Comparison of ENCODE assay signal across 8 cellular contexts in the genomic region with DNA sequence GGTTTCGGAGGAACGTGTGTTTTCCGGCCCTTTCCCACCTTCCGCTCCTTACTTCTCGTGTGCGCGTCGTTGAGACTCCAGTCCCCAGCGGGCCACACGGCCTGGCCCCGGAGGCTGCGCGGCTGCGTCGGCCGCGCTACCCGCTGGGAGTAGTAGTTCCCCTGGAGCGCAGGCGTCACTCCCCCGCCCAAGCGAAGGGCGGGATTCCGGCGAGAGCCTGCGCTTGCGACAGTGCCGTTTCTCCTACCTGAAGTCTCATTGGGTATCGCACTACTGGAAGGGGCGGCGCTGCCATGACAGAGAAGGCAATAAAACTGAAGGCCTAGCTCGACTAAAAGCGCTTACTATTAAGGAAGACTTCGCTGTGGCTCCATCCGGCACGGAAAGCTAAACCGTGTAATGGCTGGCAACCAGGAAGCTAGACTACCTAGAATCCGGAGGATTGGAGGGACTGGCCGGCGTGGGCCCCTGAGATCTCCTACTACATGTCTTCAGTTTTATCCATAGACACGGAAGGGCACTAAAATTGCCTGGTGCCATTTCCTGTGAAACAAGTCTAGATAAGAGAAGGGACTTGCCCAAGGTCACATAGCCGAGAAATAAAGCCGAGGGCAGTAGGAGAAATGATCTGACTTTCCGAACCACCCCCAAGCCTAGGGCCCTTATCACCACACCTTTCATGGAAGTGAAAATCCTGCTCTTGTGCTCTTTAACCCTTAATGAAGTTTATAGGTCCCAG. TPM values are rescaled to one million over a fixed set of nuclear protein-coding genes. Genes with fewer than 3 reads are reported as not detected.
DNase-seq lines count a peak whose midpoint lies in the region; ATAC-seq lines count a peak whose summit lies in the region.

No MANE protein-coding gene starts in this region.

- peaks cover 41% of the 10 kb centered on the region for H3K4me1 Mint-ChIP-seq in activated CD4-positive, alpha-beta T cell treated with anti-CD3 and anti-CD28 coated beads, Interleukin-2, amount 10 ng/mL, durations not matched to agents 7 days and 5 days

- no peaks in the 10 kb centered on the region for H3K9me3 Mint-ChIP-seq in activated CD4-positive, alpha-beta T cell treated with anti-CD3 and anti-CD28 coated beads, Interleukin-2, amount 10 ng/mL, durations not matched to agents 7 days and 5 days

- H3K36me3 Mint-ChIP-seq in activated CD4-positive, alpha-beta T cell treated with anti-CD3 and anti-CD28 coated beads, Interleukin-2, amount 10 ng/mL, durations not matched to agents 7 days and 5 days (ENCODE audit: low read depth), result peaks cover 18% of the 10 kb centered on the region

- H3K27ac Mint-ChIP-seq in activated CD4-positive, alpha-beta T cell treated with anti-CD3 and anti-CD28 coated beads, Interleukin-2, amount 10 ng/mL, durations not matched to agents 7 days and 5 days, result peak overlapping the region; percentile 98

- no peaks in the 10 kb centered on the region for H3K27me3 Mint-ChIP-seq in activated CD4-positive, alpha-beta T cell treated with anti-CD3 and anti-CD28 coated beads, Interleukin-2, amount 10 ng/mL, durations not matched to agents 7 days and 5 days

- ATAC-seq in GM19351 (IDR thresholded peaks at IDR 0.05; ENCODE audit: unreplicated experiment) (peak; percentile 82), HG03520 (IDR thresholded peaks at IDR 0.05; ENCODE audit: unreplicated experiment) (peak; percentile 79), left colon (peak; percentile 79)

- CTCF ChIA-PET in activated CD4-positive, alpha-beta T cell treated with anti-CD3 and anti-CD28 coated beads, Interleukin-2, amount 10 ng/mL, durations not matched to agents 7 days and 5 days (lab: Charles Lee), result interaction anchor here (0.6 to 1.0 kb wide), 3 partner anchors 37 to 387 kb away, joined by 3 to 4 read pairs (median 3); no protein-coding TSS in a partner anchor

- POLR2A ChIA-PET in activated CD4-positive, alpha-beta T cell treated with anti-CD3 and anti-CD28 coated beads, Interleukin-2, amount 10 ng/mL, durations not matched to agents 7 days and 5 days (lab: Charles Lee), result interaction anchor here (1.1 kb wide), 1 partner anchor 41 kb away, joined by 3 read pairs; no protein-coding TSS in a partner anchor

- intact Hi-C loops in left colon (cut with DNase I, micrococcal nuclease), result loop anchor here in 1 of 2 donors (10.0 kb wide), 1 partner anchor 102 kb away; a partner anchor contains a TSS

- DNase-seq in C1 segment of cervical spinal cord (lab: John Stamatoyannopoulos, UW), result peak; percentile 70 to 99 (median 96)
- DNase-seq in NCI-H526 treated with DMSO at 0.1 percent for 48 hours (lab: John Stamatoyannopoulos, UW), result peak; percentile 100
- DNase-seq in activated CD4-positive, alpha-beta T cell treated with anti-CD3 and anti-CD28 coated beads, Interleukin-2, amount 10 ng/mL, durations not matched to agents 7 days and 5 days, result peak; percentile 98
- DNase-seq in cortex of kidney (lab: John Stamatoyannopoulos, UW), result peak; percentile 50
- peak; percentile 96 to 99 for DNase-seq in left colon
- peak; percentile 97 for DNase-seq in stimulated activated CD4-positive, alpha-beta T cell treated with anti-CD3 and anti-CD28 coated beads, Interleukin-1b, Interleukin-23, amount 100 ng/mL, for 48 hours

- H3K4me3 Mint-ChIP-seq in activated CD4-positive, alpha-beta T cell treated with anti-CD3 and anti-CD28 coated beads, Interleukin-2, amount 10 ng/mL, durations not matched to agents 7 days and 5 days, result peak overlapping the region; percentile 96

RNA-seq across cellular contexts. Expression of a gene that starts 0.8 kb away (rescaled TPM):
- 10 to 100 TPM; 18.6 to 27.4 TPM for total RNA-seq in activated CD4-positive, alpha-beta T cell treated with anti-CD3 and anti-CD28 coated beads, Interleukin-2, amount 10 ng/mL, durations not matched to agents 7 days and 5 days
- total RNA-seq in left colon, result 10 to 100 TPM; 20.1 to 25.5 TPM

RNA-seq across cellular contexts. Expression of a gene that starts 0.8 kb away (rescaled TPM):
- total RNA-seq in activated CD4-positive, alpha-beta T cell treated with anti-CD3 and anti-CD28 coated beads, Interleukin-2, amount 10 ng/mL, durations not matched to agents 7 days and 5 days, result 100 to 1,000 TPM; 117 to 124 TPM
- total RNA-seq in left colon, result 100 to 1,000 TPM; 193 to 195 TPM

Comparison
In these comparisons a context has a peak if more than half of its experiments do, and no peak if none do; other contexts are left out.
1. Peak in every context shown above with its lines: DNase-seq and ATAC-seq.
2. DNase-seq: peak in every context shown above with its lines; median percentile 100 in NCI-H526 treated with DMSO at 0.1 percent for 48 hours; 98 in activated CD4-positive, alpha-beta T cell treated with anti-CD3 and anti-CD28 coated beads, Interleukin-2, amount 10 ng/mL, durations not matched to agents 7 days and 5 days; 98 in left colon; 97 in stimulated activated CD4-positive, alpha-beta T cell treated with anti-CD3 and anti-CD28 coated beads, Interleukin-1b, Interleukin-23, amount 100 ng/mL, for 48 hours; 96 in C1 segment of cervical spinal cord; 50 in cortex of kidney.